ENCODE assay signal across 2 cellular contexts in the genomic region with DNA sequence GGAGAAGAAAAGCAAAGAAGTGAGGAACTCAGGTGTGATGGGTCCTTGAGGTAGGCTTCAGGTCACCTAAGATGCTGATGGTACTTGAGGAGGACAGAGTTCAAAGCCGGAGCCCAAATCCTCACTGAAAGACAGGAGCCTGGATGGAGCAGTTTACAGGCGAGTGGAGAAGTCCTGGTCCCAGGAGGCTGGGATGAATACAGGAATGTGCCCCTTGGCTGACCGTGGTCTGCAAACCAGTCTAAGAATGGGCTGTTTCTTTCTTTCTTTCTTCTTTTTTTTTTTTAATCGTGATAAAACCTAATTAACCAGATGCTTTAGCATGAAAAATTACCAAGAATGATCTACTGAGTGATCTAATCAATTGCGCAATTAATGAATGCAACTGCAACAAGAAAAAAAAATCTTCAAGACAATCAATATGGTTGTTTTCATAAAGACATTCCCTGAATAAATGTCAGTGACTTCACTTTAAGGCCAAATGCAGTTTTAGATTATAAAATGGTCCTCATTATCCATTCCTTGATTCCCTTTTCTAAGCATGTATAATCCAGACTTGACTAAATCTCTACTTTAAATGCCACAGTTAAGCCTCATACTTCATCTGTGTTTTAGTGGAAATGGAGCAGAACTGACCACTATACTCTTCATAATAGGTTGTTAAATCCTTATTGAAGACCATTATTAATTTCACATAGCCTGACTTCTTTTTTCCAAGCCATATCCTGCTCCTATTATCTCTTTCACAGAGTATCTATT.
TF ChIP-seq lines count a peak whose summit lies in the region.

No MANE protein-coding gene starts in this region.

TF ChIP-seq in A549, 52 proteins besides CTCF, POLR2A, EP300 and RAD21:
- TF ChIP-seq CEBPB (IDR thresholded peaks at IDR 0.05) (peak; percentile 83 to 95), CBX2 (IDR thresholded peaks at IDR 0.05; ENCODE audit: borderline replicate concordance, low read depth) (no peak)

TF ChIP-seq in GM23338, 12 proteins besides CTCF, POLR2A, EP300 and RAD21:
- TF ChIP-seq POLR2AphosphoS5 (IDR thresholded peaks at IDR 0.05; ENCODE audit: low read depth), result no peak
- TF ChIP-seq NANOG (IDR thresholded peaks at IDR 0.05; ENCODE audit: borderline replicate concordance), result no peak
- TF ChIP-seq EZH2phosphoT487 (IDR thresholded peaks at IDR 0.05; ENCODE audit: unreplicated experiment), result no peak
- no peak for TF ChIP-seq CREB1 (CRISPR knock-in tag; IDR thresholded peaks at IDR 0.05; ENCODE audit: low read depth)
- no peak for TF ChIP-seq JUNB (IDR thresholded peaks at IDR 0.05; ENCODE audit: unreplicated experiment)
- TF ChIP-seq STAT1 (IDR thresholded peaks at IDR 0.05; ENCODE audit: unreplicated experiment), result no peak
- no peak for TF ChIP-seq ZNF331 (CRISPR knock-in tag; IDR thresholded peaks at IDR 0.05; ENCODE audit: low read depth)
- TF ChIP-seq, protein P1, sequence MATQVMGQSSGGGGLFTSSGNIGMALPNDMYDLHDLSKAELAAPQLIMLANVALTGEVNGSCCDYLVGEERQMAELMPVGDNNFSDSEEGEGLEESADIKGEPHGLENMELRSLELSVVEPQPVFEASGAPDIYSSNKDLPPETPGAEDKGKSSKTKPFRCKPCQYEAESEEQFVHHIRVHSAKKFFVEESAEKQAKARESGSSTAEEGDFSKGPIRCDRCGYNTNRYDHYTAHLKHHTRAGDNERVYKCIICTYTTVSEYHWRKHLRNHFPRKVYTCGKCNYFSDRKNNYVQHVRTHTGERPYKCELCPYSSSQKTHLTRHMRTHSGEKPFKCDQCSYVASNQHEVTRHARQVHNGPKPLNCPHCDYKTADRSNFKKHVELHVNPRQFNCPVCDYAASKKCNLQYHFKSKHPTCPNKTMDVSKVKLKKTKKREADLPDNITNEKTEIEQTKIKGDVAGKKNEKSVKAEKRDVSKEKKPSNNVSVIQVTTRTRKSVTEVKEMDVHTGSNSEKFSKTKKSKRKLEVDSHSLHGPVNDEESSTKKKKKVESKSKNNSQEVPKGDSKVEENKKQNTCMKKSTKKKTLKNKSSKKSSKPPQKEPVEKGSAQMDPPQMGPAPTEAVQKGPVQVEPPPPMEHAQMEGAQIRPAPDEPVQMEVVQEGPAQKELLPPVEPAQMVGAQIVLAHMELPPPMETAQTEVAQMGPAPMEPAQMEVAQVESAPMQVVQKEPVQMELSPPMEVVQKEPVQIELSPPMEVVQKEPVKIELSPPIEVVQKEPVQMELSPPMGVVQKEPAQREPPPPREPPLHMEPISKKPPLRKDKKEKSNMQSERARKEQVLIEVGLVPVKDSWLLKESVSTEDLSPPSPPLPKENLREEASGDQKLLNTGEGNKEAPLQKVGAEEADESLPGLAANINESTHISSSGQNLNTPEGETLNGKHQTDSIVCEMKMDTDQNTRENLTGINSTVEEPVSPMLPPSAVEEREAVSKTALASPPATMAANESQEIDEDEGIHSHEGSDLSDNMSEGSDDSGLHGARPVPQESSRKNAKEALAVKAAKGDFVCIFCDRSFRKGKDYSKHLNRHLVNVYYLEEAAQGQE (IDR thresholded peaks at IDR 0.05; ENCODE audit: unreplicated experiment), result no peak
- no peak for TF ChIP-seq EZH2 (IDR thresholded peaks at IDR 0.05; ENCODE audit: low read depth, unreplicated experiment)
- TF ChIP-seq, protein P2, sequence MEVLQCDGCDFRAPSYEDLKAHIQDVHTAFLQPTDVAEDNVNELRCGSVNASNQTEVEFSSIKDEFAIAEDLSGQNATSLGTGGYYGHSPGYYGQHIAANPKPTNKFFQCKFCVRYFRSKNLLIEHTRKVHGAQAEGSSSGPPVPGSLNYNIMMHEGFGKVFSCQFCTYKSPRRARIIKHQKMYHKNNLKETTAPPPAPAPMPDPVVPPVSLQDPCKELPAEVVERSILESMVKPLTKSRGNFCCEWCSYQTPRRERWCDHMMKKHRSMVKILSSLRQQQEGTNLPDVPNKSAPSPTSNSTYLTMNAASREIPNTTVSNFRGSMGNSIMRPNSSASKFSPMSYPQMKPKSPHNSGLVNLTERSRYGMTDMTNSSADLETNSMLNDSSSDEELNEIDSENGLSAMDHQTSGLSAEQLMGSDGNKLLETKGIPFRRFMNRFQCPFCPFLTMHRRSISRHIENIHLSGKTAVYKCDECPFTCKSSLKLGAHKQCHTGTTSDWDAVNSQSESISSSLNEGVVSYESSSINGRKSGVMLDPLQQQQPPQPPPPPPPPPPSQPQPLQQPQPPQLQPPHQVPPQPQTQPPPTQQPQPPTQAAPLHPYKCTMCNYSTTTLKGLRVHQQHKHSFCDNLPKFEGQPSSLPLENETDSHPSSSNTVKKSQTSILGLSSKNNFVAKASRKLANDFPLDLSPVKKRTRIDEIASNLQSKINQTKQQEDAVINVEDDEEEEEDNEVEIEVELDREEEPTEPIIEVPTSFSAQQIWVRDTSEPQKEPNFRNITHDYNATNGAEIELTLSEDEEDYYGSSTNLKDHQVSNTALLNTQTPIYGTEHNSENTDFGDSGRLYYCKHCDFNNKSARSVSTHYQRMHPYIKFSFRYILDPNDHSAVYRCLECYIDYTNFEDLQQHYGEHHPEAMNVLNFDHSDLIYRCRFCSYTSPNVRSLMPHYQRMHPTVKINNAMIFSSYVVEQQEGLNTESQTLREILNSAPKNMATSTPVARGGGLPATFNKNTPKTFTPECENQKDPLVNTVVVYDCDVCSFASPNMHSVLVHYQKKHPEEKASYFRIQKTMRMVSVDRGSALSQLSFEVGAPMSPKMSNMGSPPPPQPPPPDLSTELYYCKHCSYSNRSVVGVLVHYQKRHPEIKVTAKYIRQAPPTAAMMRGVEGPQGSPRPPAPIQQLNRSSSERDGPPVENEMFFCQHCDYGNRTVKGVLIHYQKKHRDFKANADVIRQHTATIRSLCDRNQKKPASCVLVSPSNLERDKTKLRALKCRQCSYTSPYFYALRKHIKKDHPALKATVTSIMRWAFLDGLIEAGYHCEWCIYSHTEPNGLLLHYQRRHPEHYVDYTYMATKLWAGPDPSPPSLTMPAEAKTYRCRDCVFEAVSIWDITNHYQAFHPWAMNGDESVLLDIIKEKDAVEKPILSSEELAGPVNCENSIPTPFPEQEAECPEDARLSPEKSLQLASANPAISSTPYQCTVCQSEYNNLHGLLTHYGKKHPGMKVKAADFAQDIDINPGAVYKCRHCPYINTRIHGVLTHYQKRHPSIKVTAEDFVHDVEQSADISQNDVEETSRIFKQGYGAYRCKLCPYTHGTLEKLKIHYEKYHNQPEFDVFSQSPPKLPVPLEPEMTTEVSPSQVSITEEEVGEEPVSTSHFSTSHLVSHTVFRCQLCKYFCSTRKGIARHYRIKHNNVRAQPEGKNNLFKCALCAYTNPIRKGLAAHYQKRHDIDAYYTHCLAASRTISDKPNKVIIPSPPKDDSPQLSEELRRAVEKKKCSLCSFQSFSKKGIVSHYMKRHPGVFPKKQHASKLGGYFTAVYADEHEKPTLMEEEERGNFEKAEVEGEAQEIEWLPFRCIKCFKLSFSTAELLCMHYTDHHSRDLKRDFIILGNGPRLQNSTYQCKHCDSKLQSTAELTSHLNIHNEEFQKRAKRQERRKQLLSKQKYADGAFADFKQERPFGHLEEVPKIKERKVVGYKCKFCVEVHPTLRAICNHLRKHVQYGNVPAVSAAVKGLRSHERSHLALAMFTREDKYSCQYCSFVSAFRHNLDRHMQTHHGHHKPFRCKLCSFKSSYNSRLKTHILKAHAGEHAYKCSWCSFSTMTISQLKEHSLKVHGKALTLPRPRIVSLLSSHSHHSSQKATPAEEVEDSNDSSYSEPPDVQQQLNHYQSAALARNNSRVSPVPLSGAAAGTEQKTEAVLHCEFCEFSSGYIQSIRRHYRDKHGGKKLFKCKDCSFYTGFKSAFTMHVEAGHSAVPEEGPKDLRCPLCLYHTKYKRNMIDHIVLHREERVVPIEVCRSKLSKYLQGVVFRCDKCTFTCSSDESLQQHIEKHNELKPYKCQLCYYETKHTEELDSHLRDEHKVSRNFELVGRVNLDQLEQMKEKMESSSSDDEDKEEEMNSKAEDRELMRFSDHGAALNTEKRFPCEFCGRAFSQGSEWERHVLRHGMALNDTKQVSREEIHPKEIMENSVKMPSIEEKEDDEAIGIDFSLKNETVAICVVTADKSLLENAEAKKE (CRISPR knock-in tag; IDR thresholded peaks at IDR 0.05), result no peak
- TF ChIP-seq, protein P3, sequence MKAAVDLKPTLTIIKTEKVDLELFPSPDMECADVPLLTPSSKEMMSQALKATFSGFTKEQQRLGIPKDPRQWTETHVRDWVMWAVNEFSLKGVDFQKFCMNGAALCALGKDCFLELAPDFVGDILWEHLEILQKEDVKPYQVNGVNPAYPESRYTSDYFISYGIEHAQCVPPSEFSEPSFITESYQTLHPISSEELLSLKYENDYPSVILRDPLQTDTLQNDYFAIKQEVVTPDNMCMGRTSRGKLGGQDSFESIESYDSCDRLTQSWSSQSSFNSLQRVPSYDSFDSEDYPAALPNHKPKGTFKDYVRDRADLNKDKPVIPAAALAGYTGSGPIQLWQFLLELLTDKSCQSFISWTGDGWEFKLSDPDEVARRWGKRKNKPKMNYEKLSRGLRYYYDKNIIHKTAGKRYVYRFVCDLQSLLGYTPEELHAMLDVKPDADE (IDR thresholded peaks at IDR 0.05), result no peak
- no peak for TF ChIP-seq ZNF114 (CRISPR knock-in tag; IDR thresholded peaks at IDR 0.05)
